Comparison of ENCODE assay signal across 1 cellular context in genomic region chr4:39657465-39657864, GRCh38.
TF ChIP-seq lines count a peak whose summit lies in the region.

No MANE protein-coding gene starts in this region.

TF ChIP-seq in GM23338, 12 proteins besides CTCF, POLR2A, EP300 and RAD21 (continued from another document):
- TF ChIP-seq ZNF462 (CRISPR knock-in tag; IDR thresholded peaks at IDR 0.05) (no peak), JUNB (IDR thresholded peaks at IDR 0.05; ENCODE audit: unreplicated experiment) (no peak), ZNF331 (CRISPR knock-in tag; IDR thresholded peaks at IDR 0.05; ENCODE audit: low read depth) (no peak)
TF ChIP-seq in GM23338: peak in this region for 0.
